In genomic region chr14:24081739-24082204, GRCh38 we compare ENCODE assay signal across 8 cellular contexts. TPM values are rescaled to one million over a fixed set of nuclear protein-coding genes. Genes with fewer than 3 reads are reported as not detected.
DNase-seq lines count a peak whose midpoint lies in the region; ATAC-seq and TF ChIP-seq lines count a peak whose summit lies in the region.

No MANE protein-coding gene starts in this region.

- no peak for TF ChIP-seq CTCF in CD14-positive monocyte (IDR thresholded peaks at IDR 0.05)
- TF ChIP-seq CTCF in MM.1S (IDR thresholded peaks at IDR 0.05; ENCODE audit: low read length): no peak
- no peak for TF ChIP-seq CTCF in coronary artery (IDR thresholded peaks at IDR 0.05)
- no peak for TF ChIP-seq CTCF in neural crest cell (conservative IDR thresholded peaks at IDR 0.05)

- H3K27ac Mint-ChIP-seq in CD14-positive monocyte: peak overlapping the region in 1 of 7 donors; percentile 20
- H3K27ac Mint-ChIP-seq in neural crest cell (ENCODE audit: unreplicated experiment): no peak overlapping the region

- H3K36me3 Mint-ChIP-seq in CD14-positive monocyte (peaks cover 4 to 11% of the 10 kb centered on the region in 2 donors), neural crest cell (ENCODE audit: low read depth) (no peaks in the 10 kb centered on the region)

- H3K4me3 Mint-ChIP-seq in CD14-positive monocyte: peak overlapping the region; percentile 74 to 88
- peak overlapping the region; percentile 87 for H3K4me3 Mint-ChIP-seq in neural crest cell

- H3K9me3 ChIP-seq in MM.1S (replicated peaks; ENCODE audit: insufficient read depth, low read length): no peaks in the 10 kb centered on the region

- no peaks in the 10 kb centered on the region for H3F3A ChIP-seq in MM.1S (ENCODE audit: insufficient read depth, low read length)

- DNase-seq in CD14-positive monocyte (ENCODE audit: low spot score): no peak
- no peak for DNase-seq in MM.1S
- no peak for DNase-seq in coronary artery (ENCODE audit: low spot score)
- DNase-seq in neural crest cell (ENCODE audit: low read depth, low spot score): no peak
- no peak for DNase-seq in NCI-H1436 (lab: John Stamatoyannopoulos, UW)
- no peak for DNase-seq in COLO829 (ENCODE audit: low spot score)
- DNase-seq in HuH-7.5 (ENCODE audit: low spot score): no peak

- ATAC-seq in HG03378 (IDR thresholded peaks at IDR 0.05; ENCODE audit: unreplicated experiment): no peak

- intact Hi-C loops in CD14-positive monocyte (cut with micrococcal nuclease): no loop called here

- H3K4me3 ChIP-seq in MM.1S (ENCODE audit: low read length) (peak overlapping the region; percentile 56; the same call in 1 of the 2 replicates), coronary artery (peak overlapping the region; percentile 71)

- H3K4me1 Mint-ChIP-seq in CD14-positive monocyte (peaks cover 14% of the 10 kb centered on the region), neural crest cell (peaks cover 35% of the 10 kb centered on the region)

- no peaks in the 10 kb centered on the region for H4K20me1 ChIP-seq in MM.1S (ENCODE audit: insufficient read depth, low read length)

- H3K4me2 ChIP-seq in MM.1S (ENCODE audit: low read depth, low read length): peak overlapping the region; percentile 45; the same call in 1 of the 2 replicates

- no peaks in the 10 kb centered on the region for H3K27me3 ChIP-seq in MM.1S (replicated peaks; ENCODE audit: insufficient read depth, low read length)

- H3K36me3 ChIP-seq in MM.1S (replicated peaks; ENCODE audit: insufficient read depth, low read length): no peaks in the 10 kb centered on the region

- peaks cover 46 to 48% (median 47%) of the 10 kb centered on the region in 3 donors for H3K27me3 Mint-ChIP-seq in CD14-positive monocyte (ENCODE audit: low read depth in 3 of 3)
- peaks cover 68% of the 10 kb centered on the region for H3K27me3 Mint-ChIP-seq in neural crest cell (ENCODE audit: low read depth)

- peak overlapping the region; percentile 29; the same call in 1 of the 2 replicates for H3K9ac ChIP-seq in MM.1S (ENCODE audit: low read length)

- H3K4me1 ChIP-seq in MM.1S (ENCODE audit: low read length): peaks cover 8% of the 10 kb centered on the region

- H3K9me3 Mint-ChIP-seq in CD14-positive monocyte (peaks cover 0 to 23% (median 2%) of the 10 kb centered on the region in 7 donors), neural crest cell (no peaks in the 10 kb centered on the region)

- H3K27ac ChIP-seq in MM.1S (ENCODE audit: low read length): no peak overlapping the region
- no peak overlapping the region for H3K27ac ChIP-seq in coronary artery

- 0 out of 2 replicates have a peak overlapping the region, but pooled peaks have one; percentile 42 for H2AFZ ChIP-seq in MM.1S (ENCODE audit: low read length)

- no peaks in the 10 kb centered on the region for H3K79me2 ChIP-seq in MM.1S (ENCODE audit: low read length)

- no peaks in the 10 kb centered on the region for H3K9me2 ChIP-seq in MM.1S (replicated peaks; ENCODE audit: insufficient read depth, low read length)

RNA-seq across cellular contexts. Expression of gene CPNE6, which starts 10.4 kb away (rescaled TPM):
- not detected for polyA plus RNA-seq in CD14-positive monocyte
- not detected in 2 replicates for total RNA-seq in neural crest cell

RNA-seq across cellular contexts. Expression of gene PCK2, which starts 12.3 kb away (rescaled TPM):
- polyA plus RNA-seq in CD14-positive monocyte: 10 to 100 TPM; 29.9 to 34.2 TPM
- total RNA-seq in neural crest cell: 26.1 and 26.7 TPM in 2 replicates

RNA-seq across cellular contexts. Expression of gene CARMIL3, which starts 30.0 kb away (rescaled TPM):
- not detected for polyA plus RNA-seq in CD14-positive monocyte
- total RNA-seq in neural crest cell: 9.3 and 9.4 TPM in 2 replicates

RNA-seq across cellular contexts. Expression of gene DCAF11, which starts 32.8 kb away (rescaled TPM):
- polyA plus RNA-seq in CD14-positive monocyte: 10 to 100 TPM; 48.8 to 56.6 TPM
- 52.5 and 53.9 TPM in 2 replicates for total RNA-seq in neural crest cell

RNA-seq across cellular contexts. Expression of gene NRL, which starts 33.0 kb away (rescaled TPM):
- polyA plus RNA-seq in CD14-positive monocyte: 1 to 10 TPM; 1.1 to 1.5 TPM
- 1.2 and 2.3 TPM in 2 replicates for total RNA-seq in neural crest cell
